Comparison of ENCODE assay signal across 9 cellular contexts in genomic region chr4:41418444-41418843, GRCh38.
A peak's percentile ranks its signal among the peaks of the same experiment; 100 is the strongest.
DNase-seq lines count a peak whose midpoint lies in the region; ATAC-seq and TF ChIP-seq lines count a peak whose summit lies in the region.
"Had no signal": no experiment of that assay in that cellular context is flagged by ENCODE, and none has a peak within 500 bp of the region (broad histone marks: within the 10 kb centered on the region; RNA-seq: fewer than 3 reads in every experiment).

No MANE protein-coding gene starts in this region.

- TF ChIP-seq CTCF in coronary artery (IDR thresholded peaks at IDR 0.05) (no peak), GM10266 (IDR thresholded peaks at IDR 0.05; ENCODE audit: control insufficient read depth, insufficient read depth, low read depth, missing control alignments) (no peak)

- peak overlapping the region; percentile 43 for H3K4me3 ChIP-seq in coronary artery

- DNase-seq in HS-27A (ENCODE audit: low read depth): peak; percentile 55
- peak; percentile 87 for DNase-seq in coronary artery (ENCODE audit: low spot score)
- DNase-seq in left lobe of liver (ENCODE audit: low spot score): no peak
- DNase-seq in stromal cell of bone marrow (ENCODE audit: low read depth): peak; percentile 67
- DNase-seq in GM10266 (ENCODE audit: extremely low spot score): no peak
- no peak for DNase-seq in Kasumi-1 (lab: John Stamatoyannopoulos, UW)
- DNase-seq in SIG-M5 treated with dmso at 0.1 percent for 504 hours (lab: John Stamatoyannopoulos, UW; ENCODE audit: unreplicated experiment): no peak
- DNase-seq: GF-D8 had no signal

- peak overlapping the region; percentile 2 to 75 for H3K27ac ChIP-seq in coronary artery

- ATAC-seq in left lobe of liver (peak; percentile 83), HG02571 (IDR thresholded peaks at IDR 0.05; ENCODE audit: unreplicated experiment) (no peak)

Comparison
In these comparisons a context has a peak if more than half of its experiments do, and no peak if none do; other contexts are left out.
1. DNase-seq: peak in HS-27A (single experiment), coronary artery (single experiment) and stromal cell of bone marrow (single experiment); none in left lobe of liver (single experiment), GM10266 (single experiment), Kasumi-1 (0 of 2) and SIG-M5 treated with dmso at 0.1 percent for 504 hours (single experiment).